8 cellular contexts compared by ENCODE assay signal in genomic region chr6:43773050-43773956, GRCh38. TPM values are rescaled to one million over a fixed set of nuclear protein-coding genes. Genes with fewer than 3 reads are reported as not detected.
A peak's percentile ranks its signal among the peaks of the same experiment; 100 is the strongest.
DNase-seq lines count a peak whose midpoint lies in the region; ATAC-seq and TF ChIP-seq lines count a peak whose summit lies in the region.

No MANE protein-coding gene starts in this region.

- peaks cover 6 to 8% of the 10 kb centered on the region in 2 donors for H3K27me3 ChIP-seq in naive thymus-derived CD4-positive, alpha-beta T cell (ENCODE audit: control insufficient read depth in 2 of 2, insufficient read depth in 2 of 2, low read length in 2 of 2)
- H3K27me3 ChIP-seq in tibial nerve, result no peaks in the 10 kb centered on the region

- H3K4me3 ChIP-seq in naive thymus-derived CD4-positive, alpha-beta T cell (ENCODE audit: low read length), result no peak overlapping the region
- peak overlapping the region; percentile 57 to 91 (median 84) for H3K4me3 ChIP-seq in tibial nerve

- DNase-seq in CD14-positive monocyte (ENCODE audit: low spot score) (no peak), NCI-H446 treated with DMSO at 0.1 percent for 48 hours (lab: John Stamatoyannopoulos, UW) (peak; percentile 17), epithelial cell of prostate (ENCODE audit: low read depth, low spot score) (no peak), tibial nerve (ENCODE audit: low spot score in 2 of 2) (no peak), GOT3 (lab: John Stamatoyannopoulos, UW) (no peak)
- peak; percentile 68 for DNase-seq in activated CD4-positive, alpha-beta memory T cell treated with anti-CD3 and anti-CD28 coated beads, Interleukin-2, amount 10 ng/mL, durations not matched to agents 7 days and 5 days
- DNase-seq in naive thymus-derived CD4-positive, alpha-beta T cell, result peak in 7 of 9 donors; percentile 17 to 69 (median 31)

- H3K9me3 ChIP-seq in naive thymus-derived CD4-positive, alpha-beta T cell (ENCODE audit: control insufficient read depth in 2 of 3, low read length in 3 of 3), result no peaks in the 10 kb centered on the region
- no peaks in the 10 kb centered on the region for H3K9me3 ChIP-seq in tibial nerve

- peaks cover 35 to 43% of the 10 kb centered on the region in 2 donors for H3K36me3 Mint-ChIP-seq in CD14-positive monocyte
- H3K36me3 Mint-ChIP-seq in activated CD4-positive, alpha-beta memory T cell treated with anti-CD3 and anti-CD28 coated beads, Interleukin-2, amount 10 ng/mL, durations not matched to agents 7 days and 5 days (ENCODE audit: low read depth), result peaks cover 17% of the 10 kb centered on the region
- H3K36me3 Mint-ChIP-seq in naive thymus-derived CD4-positive, alpha-beta T cell, result peaks cover 0 to 16% (median 0%) of the 10 kb centered on the region in 5 donors

- 53 to 64% methylated on average over 12 of the region's 12 CpGs for WGBS in tibial nerve, 2 donors

- intact Hi-C loops in CD14-positive monocyte (cut with micrococcal nuclease), result loop anchor here (2.0 to 5.0 kb wide), 7 partner anchors 13 to 229 kb away; no protein-coding TSS in a partner anchor
- intact Hi-C loops in naive thymus-derived CD4-positive, alpha-beta T cell (cut with micrococcal nuclease), result loop anchor here (1.0 to 5.0 kb wide), 6 partner anchors 106 to 601 kb away; partner anchors contain the start of genes POLR1C (in 1 of the 2), SRF (in 1 of the 2) and YIPF3 (in 1 of the 2)

- peaks cover 3 to 9% of the 10 kb centered on the region in 2 donors for H3K4me1 ChIP-seq in naive thymus-derived CD4-positive, alpha-beta T cell (ENCODE audit: control insufficient read depth in 2 of 2, insufficient read depth in 2 of 2, low read length in 2 of 2)
- peaks cover 0 to 58% (median 30%) of the 10 kb centered on the region in 4 donors for H3K4me1 ChIP-seq in tibial nerve

- H3K27me3 Mint-ChIP-seq in CD14-positive monocyte (ENCODE audit: low read depth in 3 of 3), result peaks cover 1 to 7% (median 4%) of the 10 kb centered on the region in 3 donors
- H3K27me3 Mint-ChIP-seq in activated CD4-positive, alpha-beta memory T cell treated with anti-CD3 and anti-CD28 coated beads, Interleukin-2, amount 10 ng/mL, durations not matched to agents 7 days and 5 days, result peaks cover 2% of the 10 kb centered on the region
- H3K27me3 Mint-ChIP-seq in naive thymus-derived CD4-positive, alpha-beta T cell, result peaks cover 0 to 21% (median 16%) of the 10 kb centered on the region in 5 donors

- H3K27ac ChIP-seq in epithelial cell of prostate (peak overlapping the region; percentile 90), tibial nerve (peak overlapping the region; percentile 10 to 95 (median 92))
- H3K27ac ChIP-seq in naive thymus-derived CD4-positive, alpha-beta T cell (ENCODE audit: low read depth, low read length), result no peak overlapping the region

- ATAC-seq in GM19351 (IDR thresholded peaks at IDR 0.05; ENCODE audit: unreplicated experiment), result peak; percentile 25
- ATAC-seq in naive thymus-derived CD4-positive, alpha-beta T cell, result no peak

- no peak for TF ChIP-seq EP300 in tibial nerve (IDR thresholded peaks at IDR 0.05)

- peak overlapping the region; percentile 76 to 100 for H3K4me3 Mint-ChIP-seq in CD14-positive monocyte
- H3K4me3 Mint-ChIP-seq in activated CD4-positive, alpha-beta memory T cell treated with anti-CD3 and anti-CD28 coated beads, Interleukin-2, amount 10 ng/mL, durations not matched to agents 7 days and 5 days, result peak overlapping the region; percentile 86
- peak overlapping the region in 9 of 10 donors; percentile 7 to 98 (median 38) for H3K4me3 Mint-ChIP-seq in naive thymus-derived CD4-positive, alpha-beta T cell

- no peak for TF ChIP-seq POLR2A in tibial nerve (IDR thresholded peaks at IDR 0.05)

- H3K4me1 Mint-ChIP-seq in CD14-positive monocyte, result peaks cover 49% of the 10 kb centered on the region
- H3K4me1 Mint-ChIP-seq in activated CD4-positive, alpha-beta memory T cell treated with anti-CD3 and anti-CD28 coated beads, Interleukin-2, amount 10 ng/mL, durations not matched to agents 7 days and 5 days, result peaks cover 55% of the 10 kb centered on the region
- H3K4me1 Mint-ChIP-seq in naive thymus-derived CD4-positive, alpha-beta T cell, result peaks cover 11 to 56% (median 22%) of the 10 kb centered on the region in 7 donors

- CTCF ChIA-PET in activated CD4-positive, alpha-beta memory T cell treated with anti-CD3 and anti-CD28 coated beads, Interleukin-2, amount 10 ng/mL, durations not matched to agents 7 days and 5 days (lab: Charles Lee), result interaction anchor here (0.9 to 6.5 kb wide), 20 partner anchors 10 to 307 kb away, joined by 3 to 49 read pairs (median 5); no protein-coding TSS in a partner anchor
- CTCF ChIA-PET in naive thymus-derived CD4-positive, alpha-beta T cell (lab: Charles Lee), result interaction anchor here (0.7 to 1.7 kb wide), 8 partner anchors 9 to 305 kb away, joined by 3 to 7 read pairs (median 4); no protein-coding TSS in a partner anchor

- peaks cover 0 to 2% (median 0%) of the 10 kb centered on the region in 7 donors for H3K9me3 Mint-ChIP-seq in CD14-positive monocyte
- H3K9me3 Mint-ChIP-seq in activated CD4-positive, alpha-beta memory T cell treated with anti-CD3 and anti-CD28 coated beads, Interleukin-2, amount 10 ng/mL, durations not matched to agents 7 days and 5 days, result no peaks in the 10 kb centered on the region
- H3K9me3 Mint-ChIP-seq in naive thymus-derived CD4-positive, alpha-beta T cell, result peaks cover 0 to 6% (median 0%) of the 10 kb centered on the region in 11 donors

- POLR2A ChIA-PET in activated CD4-positive, alpha-beta memory T cell treated with anti-CD3 and anti-CD28 coated beads, Interleukin-2, amount 10 ng/mL, durations not matched to agents 7 days and 5 days (lab: Charles Lee), result interaction anchor here (1.5 kb wide), 1 partner anchor 306 kb away, joined by 4 read pairs; no protein-coding TSS in a partner anchor
- POLR2A ChIA-PET in naive thymus-derived CD4-positive, alpha-beta T cell (lab: Charles Lee), result no interaction called here

- H3K36me3 ChIP-seq in naive thymus-derived CD4-positive, alpha-beta T cell (ENCODE audit: control insufficient read depth in 2 of 3, insufficient read depth in 3 of 3, low read length in 3 of 3), result no peaks in the 10 kb centered on the region
- H3K36me3 ChIP-seq in tibial nerve, result peaks cover 0 to 24% (median 0%) of the 10 kb centered on the region in 3 donors

- TF ChIP-seq CTCF in CD14-positive monocyte (IDR thresholded peaks at IDR 0.05) (peak; percentile 91), tibial nerve (IDR thresholded peaks at IDR 0.05) (peak; percentile 56 to 62 (median 58))

- peak overlapping the region in 4 of 7 donors; percentile 79 to 91 (median 85) for H3K27ac Mint-ChIP-seq in CD14-positive monocyte
- peak overlapping the region; percentile 66 for H3K27ac Mint-ChIP-seq in activated CD4-positive, alpha-beta memory T cell treated with anti-CD3 and anti-CD28 coated beads, Interleukin-2, amount 10 ng/mL, durations not matched to agents 7 days and 5 days
- peak overlapping the region in 1 of 9 donors; percentile 92 for H3K27ac Mint-ChIP-seq in naive thymus-derived CD4-positive, alpha-beta T cell

RNA-seq across cellular contexts. Expression of gene VEGFA, which starts 3.3 kb away (rescaled TPM):
- polyA plus RNA-seq in CD14-positive monocyte, result 10 to 100 TPM; 19.0 to 32.0 TPM
- 10 to 100 TPM; 48.1 to 49.5 TPM for total RNA-seq in activated CD4-positive, alpha-beta memory T cell treated with anti-CD3 and anti-CD28 coated beads, Interleukin-2, amount 10 ng/mL, durations not matched to agents 7 days and 5 days
- 10 to 100 TPM in 3 of 5 experiments, under 1 TPM in 2; 0.60 to 72.1 (median 19.4) TPM for total RNA-seq in naive thymus-derived CD4-positive, alpha-beta T cell
- under 1 TPM in 1 of 2 donors, not detected in 1; 0.26 TPM for polyA plus RNA-seq in naive thymus-derived CD4-positive, alpha-beta T cell
- total RNA-seq in tibial nerve, result 100 to 1,000 TPM; 175 to 220 (median 177) TPM

Comparison
In these comparisons a context has a peak if more than half of its experiments do, and no peak if none do; other contexts are left out.
1. DNase-seq: peak in NCI-H446 treated with DMSO at 0.1 percent for 48 hours (single experiment), activated CD4-positive, alpha-beta memory T cell treated with anti-CD3 and anti-CD28 coated beads, Interleukin-2, amount 10 ng/mL, durations not matched to agents 7 days and 5 days (single experiment) and naive thymus-derived CD4-positive, alpha-beta T cell (7 of 9); none in CD14-positive monocyte (single experiment), epithelial cell of prostate (single experiment), tibial nerve (0 of 2) and GOT3 (single experiment).
2. H3K4me3 Mint-ChIP-seq: peak in every context shown above with its lines; median percentile 88 in CD14-positive monocyte; 86 in activated CD4-positive, alpha-beta memory T cell treated with anti-CD3 and anti-CD28 coated beads, Interleukin-2, amount 10 ng/mL, durations not matched to agents 7 days and 5 days; 38 in naive thymus-derived CD4-positive, alpha-beta T cell.